ENCODE assay signal across 13 cellular contexts in genomic region chr17:8474826-8475225, GRCh38.
"Had no signal": no experiment of that assay in that cellular context is flagged by ENCODE, and none has a peak within 500 bp of the region (broad histone marks: within the 10 kb centered on the region; RNA-seq: fewer than 3 reads in every experiment).

No MANE protein-coding gene starts in this region.

- H3K36me3 ChIP-seq: colonic mucosa had no signal

- H3K4me3 Mint-ChIP-seq: activated naive CD8-positive, alpha-beta T cell treated with anti-CD3 and anti-CD28 coated beads for 36 hours; naive B cell; stimulated activated naive CD8-positive, alpha-beta T cell treated with anti-CD3 and anti-CD28 coated beads, Interleukin-15, amount 100 ng/mL, for 72 hours had no signal

- ATAC-seq: gastroesophageal sphincter; stimulated activated naive CD8-positive, alpha-beta T cell treated with anti-CD3 and anti-CD28 coated beads, Interleukin-15, amount 100 ng/mL, for 72 hours had no signal

- H3K27me3 Mint-ChIP-seq: activated naive CD8-positive, alpha-beta T cell treated with anti-CD3 and anti-CD28 coated beads for 36 hours; naive B cell; stimulated activated naive CD8-positive, alpha-beta T cell treated with anti-CD3 and anti-CD28 coated beads, Interleukin-15, amount 100 ng/mL, for 72 hours had no signal

- H3K4me3 ChIP-seq: colonic mucosa, gastroesophageal sphincter, testis had no signal

- H3K27ac ChIP-seq: colonic mucosa, epithelial cell of prostate, gastroesophageal sphincter, testis had no signal

- H3K4me1 Mint-ChIP-seq: activated naive CD8-positive, alpha-beta T cell treated with anti-CD3 and anti-CD28 coated beads for 36 hours; stimulated activated naive CD8-positive, alpha-beta T cell treated with anti-CD3 and anti-CD28 coated beads, Interleukin-15, amount 100 ng/mL, for 72 hours had no signal

- H3K9me3 ChIP-seq: colonic mucosa, gastroesophageal sphincter, testis had no signal

- H3K27ac Mint-ChIP-seq: activated naive CD8-positive, alpha-beta T cell treated with anti-CD3 and anti-CD28 coated beads for 36 hours; naive B cell; stimulated activated naive CD8-positive, alpha-beta T cell treated with anti-CD3 and anti-CD28 coated beads, Interleukin-15, amount 100 ng/mL, for 72 hours had no signal

- H3K9me3 Mint-ChIP-seq: activated naive CD8-positive, alpha-beta T cell treated with anti-CD3 and anti-CD28 coated beads for 36 hours; naive B cell; stimulated activated naive CD8-positive, alpha-beta T cell treated with anti-CD3 and anti-CD28 coated beads, Interleukin-15, amount 100 ng/mL, for 72 hours had no signal

- H3K27me3 ChIP-seq: colonic mucosa, gastroesophageal sphincter, testis had no signal

- H3K4me1 ChIP-seq: colonic mucosa had no signal

- DNase-seq: activated CD4-positive, alpha-beta T cell treated with anti-CD3 and anti-CD28 coated beads, Interleukin-2, amount 50 U/mL, for 1 hour; activated CD4-positive, CD25-positive, alpha-beta regulatory T cell; activated effector memory CD4-positive, alpha-beta T cell treated with anti-CD3 and anti-CD28 coated beads, Interleukin-2, amount 50 U/mL, for 16 hours; activated naive CD8-positive, alpha-beta T cell treated with anti-CD3 and anti-CD28 coated beads for 36 hours; activated T-cell treated with anti-CD3 and anti-CD28 coated beads, Interleukin-2, amount 50 U/mL, for 1 hour; colonic mucosa; naive B cell; stimulated activated CD4-positive, alpha-beta T cell treated with anti-CD3 and anti-CD28 coated beads, Interleukin-12 subunit alpha, Interleukin-12 subunit beta, amount 100 ng/mL, for 4 hours; stimulated activated naive CD8-positive, alpha-beta T cell treated with anti-CD3 and anti-CD28 coated beads, Interleukin-15, amount 100 ng/mL, for 72 hours; T-helper 2 cell; testis had no signal
